1 cellular context compared by ENCODE assay signal in genomic region chr22:41193829-41194228, GRCh38.
TF ChIP-seq lines count a peak whose summit lies in the region.

No MANE protein-coding gene starts in this region.

TF ChIP-seq in HepG2, 621 proteins besides CTCF, POLR2A, EP300 and RAD21:
- TF ChIP-seq RXRB (CRISPR knock-in tag; IDR thresholded peaks at IDR 0.05; ENCODE audit: borderline replicate concordance) (no peak), CREB1 (IDR thresholded peaks at IDR 0.05) (peak; percentile 73; the same call in 1 of the 2 replicates), CREB1 (CRISPR knock-in tag; IDR thresholded peaks at IDR 0.05) (no peak)
